ENCODE assay signal across 19 cellular contexts in the genomic region with DNA sequence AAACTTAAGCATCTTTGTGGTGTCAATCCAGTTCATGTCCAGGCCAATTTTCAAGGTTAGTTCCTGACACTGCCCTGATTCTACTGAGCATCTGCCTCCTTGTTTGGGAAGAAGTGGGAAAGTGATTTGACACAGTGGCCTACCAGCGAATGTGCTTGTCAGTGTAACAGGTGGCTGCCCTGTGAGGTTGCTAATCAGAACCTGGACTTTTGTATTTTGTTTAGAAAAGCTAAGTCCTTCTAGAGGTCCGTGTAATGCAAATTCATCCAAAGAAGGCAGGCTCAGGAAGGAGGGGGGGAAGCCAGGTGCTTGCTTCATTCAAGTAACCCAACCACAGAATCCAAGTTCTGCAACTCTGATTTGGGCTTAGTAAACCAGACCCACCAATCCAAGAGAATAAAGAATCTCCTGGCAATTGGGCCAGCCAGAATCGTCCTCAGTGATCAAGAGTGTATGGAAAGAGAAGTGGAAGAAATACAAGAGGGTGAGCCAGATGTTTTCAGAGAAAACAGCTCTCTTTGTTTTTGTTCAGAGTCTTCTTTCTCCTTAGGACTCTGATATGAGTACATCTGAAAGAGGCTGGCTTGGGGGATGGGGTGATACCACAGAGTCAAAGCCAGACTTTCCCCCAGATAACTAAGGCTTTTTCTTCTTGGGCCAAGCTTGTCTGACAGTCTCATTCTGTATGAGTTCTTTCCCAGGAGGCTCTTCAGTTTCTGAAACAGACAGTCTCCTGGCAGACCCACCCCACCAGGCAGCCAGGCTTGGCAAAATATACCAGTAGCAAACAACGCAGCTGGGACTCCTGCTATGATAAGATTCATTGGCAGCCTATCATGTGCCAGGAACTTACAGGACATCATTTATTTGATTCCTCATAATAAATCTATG.
DNase-seq lines count a peak whose midpoint lies in the region; TF ChIP-seq lines count a peak whose summit lies in the region.
"Had no signal": no experiment of that assay in that cellular context is flagged by ENCODE, and none has a peak within 500 bp of the region (broad histone marks: within the 10 kb centered on the region; RNA-seq: fewer than 3 reads in every experiment).

No MANE protein-coding gene starts in this region.

- H3K27ac ChIP-seq in SJCRH30 = peak overlapping the region; percentile 87
- H3K27ac ChIP-seq in thymus (ENCODE audit: low read depth) = peak overlapping the region; percentile 65
- H3K27ac ChIP-seq: spleen, stomach had no signal

- H3K27ac Mint-ChIP-seq in nephron progenitor cell = peak overlapping the region; percentile 74
- H3K27ac Mint-ChIP-seq in activated T-helper 2 cell treated with anti-CD3 and anti-CD28 coated beads, Interferon-gamma antibody, Interleukin-2, Interleukin-4, amounts not matched to agents 10 μg/mL and 5 μg/mL and 100 μg/mL, durations not matched to agents 14 hours and 24 hours and 36 hours = no peak overlapping the region
- H3K27ac Mint-ChIP-seq: B cell, T-helper 17 cell had no signal

- H3K9me3 ChIP-seq in SJCRH30 (replicated peaks) (no peaks in the 10 kb centered on the region), thymus (ENCODE audit: control insufficient read depth) (no peaks in the 10 kb centered on the region)
- H3K9me3 ChIP-seq: spleen, stomach had no signal

- peaks cover 3% of the 10 kb centered on the region for H3K9me3 Mint-ChIP-seq in nephron progenitor cell
- no peaks in the 10 kb centered on the region for H3K9me3 Mint-ChIP-seq in activated T-helper 2 cell treated with anti-CD3 and anti-CD28 coated beads, Interferon-gamma antibody, Interleukin-2, Interleukin-4, amounts not matched to agents 10 μg/mL and 5 μg/mL and 100 μg/mL, durations not matched to agents 14 hours and 24 hours and 36 hours

- in situ Hi-C loops in G401 (cut with HindIII; ENCODE audit: low sequenced_read_pairs) = no loop called here

- intact Hi-C loops in activated T-helper 2 cell treated with anti-CD3 and anti-CD28 coated beads, Interferon-gamma antibody, Interleukin-2, Interleukin-4, amounts not matched to agents 10 μg/mL and 5 μg/mL and 100 μg/mL, durations not matched to agents 14 hours and 24 hours and 36 hours (cut with micrococcal nuclease) = no loop called here

- H3K27me3 ChIP-seq in SJCRH30 (no peaks in the 10 kb centered on the region), thymus (ENCODE audit: control insufficient read depth, insufficient read depth) (no peaks in the 10 kb centered on the region)
- H3K27me3 ChIP-seq: spleen, stomach had no signal

- H3K4me1 Mint-ChIP-seq in nephron progenitor cell = peaks cover 47% of the 10 kb centered on the region
- no peaks in the 10 kb centered on the region for H3K4me1 Mint-ChIP-seq in activated T-helper 2 cell treated with anti-CD3 and anti-CD28 coated beads, Interferon-gamma antibody, Interleukin-2, Interleukin-4, amounts not matched to agents 10 μg/mL and 5 μg/mL and 100 μg/mL, durations not matched to agents 14 hours and 24 hours and 36 hours (ENCODE audit: low read depth)
- H3K4me1 Mint-ChIP-seq: B cell, T-helper 17 cell had no signal

- no peak overlapping the region for H3K4me3 Mint-ChIP-seq in nephron progenitor cell
- no peak overlapping the region for H3K4me3 Mint-ChIP-seq in activated T-helper 2 cell treated with anti-CD3 and anti-CD28 coated beads, Interferon-gamma antibody, Interleukin-2, Interleukin-4, amounts not matched to agents 10 μg/mL and 5 μg/mL and 100 μg/mL, durations not matched to agents 14 hours and 24 hours and 36 hours (ENCODE audit: low read depth)
- H3K4me3 Mint-ChIP-seq: B cell, T-helper 17 cell had no signal

- WGBS in thymus = 63% methylated on average over 4 of the region's 4 CpGs

- H3K36me3 ChIP-seq in SJCRH30 (no peaks in the 10 kb centered on the region), thymus (ENCODE audit: control insufficient read depth, insufficient read depth) (no peaks in the 10 kb centered on the region)
- H3K36me3 ChIP-seq: spleen, stomach had no signal

- peaks cover 4% of the 10 kb centered on the region for H3K27me3 Mint-ChIP-seq in nephron progenitor cell (ENCODE audit: low read depth, poor library complexity)
- H3K27me3 Mint-ChIP-seq in activated T-helper 2 cell treated with anti-CD3 and anti-CD28 coated beads, Interferon-gamma antibody, Interleukin-2, Interleukin-4, amounts not matched to agents 10 μg/mL and 5 μg/mL and 100 μg/mL, durations not matched to agents 14 hours and 24 hours and 36 hours (ENCODE audit: low read depth) = no peaks in the 10 kb centered on the region
- H3K27me3 Mint-ChIP-seq: B cell, T-helper 17 cell had no signal

- H3K4me1 ChIP-seq in SJCRH30 (peaks cover 22% of the 10 kb centered on the region), thymus (ENCODE audit: control insufficient read depth, insufficient read depth, low read length) (peaks cover 15% of the 10 kb centered on the region)
- H3K4me1 ChIP-seq: spleen had no signal

- H3K36me3 Mint-ChIP-seq in nephron progenitor cell (ENCODE audit: low read depth) = no peaks in the 10 kb centered on the region
- H3K36me3 Mint-ChIP-seq in activated T-helper 2 cell treated with anti-CD3 and anti-CD28 coated beads, Interferon-gamma antibody, Interleukin-2, Interleukin-4, amounts not matched to agents 10 μg/mL and 5 μg/mL and 100 μg/mL, durations not matched to agents 14 hours and 24 hours and 36 hours (ENCODE audit: low read depth) = no peaks in the 10 kb centered on the region

- no peak overlapping the region for H3K4me3 ChIP-seq in SJCRH30
- H3K4me3 ChIP-seq in thymus (ENCODE audit: low read length) = no peak overlapping the region
- H3K4me3 ChIP-seq: spleen, stomach had no signal

- no peak for TF ChIP-seq CTCF in nephron progenitor cell (IDR thresholded peaks at IDR 0.05)

- peak; percentile 81 to 92 for DNase-seq in SJCRH30
- peak; percentile 26 for DNase-seq in fibroblast of peridontal ligament (ENCODE audit: extremely low read depth)
- no peak for DNase-seq in nephron progenitor cell
- DNase-seq in stimulated activated naive CD4-positive, alpha-beta T cell (lab: John Stamatoyannopoulos, UW) = no peak
- no peak for DNase-seq in activated naive CD4-positive, alpha-beta T cell treated with Interleukin-2 at 50 U/mL for 16 hours
- no peak for DNase-seq in G401 (ENCODE audit: low spot score)
- no peak for DNase-seq in activated T-helper 2 cell treated with anti-CD3 and anti-CD28 coated beads, Interferon-gamma antibody, Interleukin-2, Interleukin-4, amounts not matched to agents 10 μg/mL and 5 μg/mL and 100 μg/mL, durations not matched to agents 14 hours and 24 hours and 36 hours (ENCODE audit: low spot score)
- DNase-seq: activated CD4-positive, CD25-positive, alpha-beta regulatory T cell treated with anti-CD3 and anti-CD28 coated beads, Interleukin-2, amount 50 U/mL, for 72 hours; activated CD8-positive, alpha-beta memory T cell treated with anti-CD3 and anti-CD28 coated beads, Interleukin-2, amount 50 U/mL, for 4 hours; activated naive CD4-positive, alpha-beta T cell; DMS153; effector CD4-positive, alpha-beta T cell; foreskin fibroblast; NCI-H2081; spleen; stomach; T-helper 17 cell had no signal

Comparison
In these comparisons a context has a peak if more than half of its experiments do, and no peak if none do; other contexts are left out.
1. DNase-seq: peak in SJCRH30 (2 of 2) and fibroblast of peridontal ligament (single experiment); none in nephron progenitor cell (single experiment), stimulated activated naive CD4-positive, alpha-beta T cell (0 of 6), activated naive CD4-positive, alpha-beta T cell treated with Interleukin-2 at 50 U/mL for 16 hours (single experiment), G401 (single experiment) and activated T-helper 2 cell treated with anti-CD3 and anti-CD28 coated beads, Interferon-gamma antibody, Interleukin-2, Interleukin-4, amounts not matched to agents 10 μg/mL and 5 μg/mL and 100 μg/mL, durations not matched to agents 14 hours and 24 hours and 36 hours (single experiment).